10 cellular contexts compared by ENCODE assay signal in genomic region chr14:99275222-99275584, GRCh38. TPM values are rescaled to one million over a fixed set of nuclear protein-coding genes. Genes with fewer than 3 reads are reported as not detected.
DNase-seq lines count a peak whose midpoint lies in the region; ATAC-seq, FAIRE-seq and TF ChIP-seq lines count a peak whose summit lies in the region.
"Had no signal": no experiment of that assay in that cellular context is flagged by ENCODE, and none has a peak within 500 bp of the region (broad histone marks: within the 10 kb centered on the region; RNA-seq: fewer than 3 reads in every experiment).

No MANE protein-coding gene starts in this region.

- H3K9me3 Mint-ChIP-seq in activated CD4-positive, alpha-beta T cell treated with anti-CD3 and anti-CD28 coated beads, Interleukin-2, amount 10 ng/mL, durations not matched to agents 24 days and 14 days, result no peaks in the 10 kb centered on the region
- H3K9me3 Mint-ChIP-seq in natural killer cell, result no peaks in the 10 kb centered on the region

- peaks cover 4% of the 10 kb centered on the region for H3K36me3 Mint-ChIP-seq in activated CD4-positive, alpha-beta T cell treated with anti-CD3 and anti-CD28 coated beads, Interleukin-2, amount 10 ng/mL, durations not matched to agents 24 days and 14 days (ENCODE audit: low read depth)
- H3K36me3 Mint-ChIP-seq in natural killer cell, result peaks cover 8% of the 10 kb centered on the region

- SMC1A ChIA-PET in GM12878 (lab: Charles Lee; ENCODE audit: uncharacterized antibody, unreplicated experiment), result interaction anchor here (0.7 to 4.0 kb wide), 2 partner anchors 11 to 1141 kb away, joined by 3 to 26 read pairs; no protein-coding TSS in a partner anchor

- POLR2A ChIA-PET in GM12878 (lab: Charles Lee), result no interaction called here

- H3K27me3 ChIP-seq in HUES48 (ENCODE audit: control insufficient read depth, insufficient read depth, low read length), result peaks cover 30% of the 10 kb centered on the region
- H3K27me3 ChIP-seq in GM12878 (replicated peaks in 1 of 2; ENCODE audit: control insufficient read depth in 2 of 2, insufficient read depth in 2 of 2, low read length in 1 of 2), result peaks cover 1 to 33% of the 10 kb centered on the region in 2 experiments

- no peak overlapping the region for H3K27ac ChIP-seq in HUES48 (ENCODE audit: low read depth, low read length)
- no peak overlapping the region for H3K27ac ChIP-seq in GM12878 (ENCODE audit: control insufficient read depth, insufficient read depth)

- TF ChIP-seq CTCF in GM12878 (IDR thresholded peaks at IDR 0.05 in 2 of 3, conservative IDR thresholded peaks at IDR 0.05 in 1 of 3; ENCODE audit: control insufficient read depth in 2 of 3, extremely low read depth in 1 of 3, insufficient read depth in 1 of 3, low read depth in 3 of 3, low read length in 3 of 3), result no peak
- TF ChIP-seq CTCF in natural killer cell (IDR thresholded peaks at IDR 0.05), result no peak

- in situ Hi-C loops in GM12878 (cut with MboI), result no loop called here

- ATAC-seq in GM12878, result no peak
- ATAC-seq in natural killer cell, result no peak
- ATAC-seq in GM21528 (IDR thresholded peaks at IDR 0.05; ENCODE audit: low FRiP score, unreplicated experiment), result no peak
- no peak for ATAC-seq in GM21723 (IDR thresholded peaks at IDR 0.05; ENCODE audit: unreplicated experiment)

- DNase-seq in activated CD4-positive, alpha-beta T cell treated with anti-CD3 and anti-CD28 coated beads, Interleukin-2, amount 10 ng/mL, durations not matched to agents 24 days and 14 days, result peak; percentile 53
- DNase-seq in activated CD4-positive, alpha-beta T cell treated with anti-CD3 and anti-CD28 coated beads, Interleukin-2, amount 50 U/mL, for 1 hour, result no peak
- DNase-seq in GM12878 (ENCODE audit: low read depth, low spot score) (no peak), natural killer cell (no peak), D341Med (ENCODE audit: low spot score) (no peak)
- DNase-seq: GOT3, Right ventricle myocardium superior had no signal

- H3K4me3 Mint-ChIP-seq in activated CD4-positive, alpha-beta T cell treated with anti-CD3 and anti-CD28 coated beads, Interleukin-2, amount 10 ng/mL, durations not matched to agents 24 days and 14 days, result peak overlapping the region; percentile 91
- H3K4me3 Mint-ChIP-seq in natural killer cell, result peak overlapping the region; percentile 91

- H3K4me1 ChIP-seq in HUES48 (ENCODE audit: control insufficient read depth, insufficient read depth, low read length) (peaks cover 37% of the 10 kb centered on the region), GM12878 (ENCODE audit: control insufficient read depth, insufficient read depth, low read length) (peaks cover 12% of the 10 kb centered on the region)

- no peaks in the 10 kb centered on the region for H3K79me2 ChIP-seq in GM12878 (ENCODE audit: control insufficient read depth, insufficient read depth, low read length)

- no peak overlapping the region for H3K9ac ChIP-seq in HUES48 (ENCODE audit: low read depth, low read length)
- no peak overlapping the region for H3K9ac ChIP-seq in GM12878 (ENCODE audit: control insufficient read depth, insufficient read depth, low read length)

- H3K27me3 Mint-ChIP-seq in activated CD4-positive, alpha-beta T cell treated with anti-CD3 and anti-CD28 coated beads, Interleukin-2, amount 10 ng/mL, durations not matched to agents 24 days and 14 days, result peaks cover 25% of the 10 kb centered on the region
- no peaks in the 10 kb centered on the region for H3K27me3 Mint-ChIP-seq in natural killer cell (ENCODE audit: low read depth in 2 of 2)

- H3K4me3 ChIP-seq in HUES48 (ENCODE audit: low read depth, low read length) (peak overlapping the region; percentile 46; the same call in 1 of the 2 replicates), GM12878 (no peak overlapping the region)

- no peak for FAIRE-seq in GM12878 (lab: Jason Lieb, UNC)

- H3K27ac Mint-ChIP-seq in activated CD4-positive, alpha-beta T cell treated with anti-CD3 and anti-CD28 coated beads, Interleukin-2, amount 10 ng/mL, durations not matched to agents 24 days and 14 days, result peak overlapping the region; percentile 96
- H3K27ac Mint-ChIP-seq in natural killer cell, result peak overlapping the region; percentile 81 to 90

- no peak for TF ChIP-seq POLR2A in GM12878 (IDR thresholded peaks at IDR 0.05; ENCODE audit: low read depth, low read length)

- CTCF ChIA-PET in GM12878 (lab: Yijun Ruan, JAX), result interaction anchor here (0.5 to 2.1 kb wide), 3 partner anchors 9 to 1438 kb away, joined by 3 to 11 read pairs (median 5); no protein-coding TSS in a partner anchor

- no peaks in the 10 kb centered on the region for H4K20me1 ChIP-seq in GM12878 (ENCODE audit: control insufficient read depth, insufficient read depth)

- RAD21 ChIA-PET in GM12878 (lab: Charles Lee; ENCODE audit: unreplicated experiment), result interaction anchor here (0.6 to 3.1 kb wide), 4 partner anchors 9 to 103 kb away, joined by 4 to 17 read pairs (median 7); no protein-coding TSS in a partner anchor

- H3K9me3 ChIP-seq in HUES48 (ENCODE audit: control insufficient read depth, insufficient read depth, low read length), result no peaks in the 10 kb centered on the region
- H3K9me3 ChIP-seq in GM12878 (replicated peaks; ENCODE audit: control insufficient read depth, insufficient read depth, low read length), result no peaks in the 10 kb centered on the region

- no peak overlapping the region for H3K4me2 ChIP-seq in GM12878 (ENCODE audit: control insufficient read depth, insufficient read depth)

- no peak for TF ChIP-seq RAD21 in GM12878 (IDR thresholded peaks at IDR 0.05; ENCODE audit: insufficient read depth, low read depth, low read length)

- no TSS peak for BruUV-seq in GM12878 (replicated peaks; lab: Mats Ljungman, UMichigan)

- H3K36me3 ChIP-seq in HUES48 (ENCODE audit: control insufficient read depth, insufficient read depth, low read length) (no peaks in the 10 kb centered on the region), GM12878 (ENCODE audit: control insufficient read depth in 2 of 2, insufficient read depth in 2 of 2, low read length in 1 of 2) (no peaks in the 10 kb centered on the region)

- no peak for TF ChIP-seq EP300 in GM12878 (IDR thresholded peaks at IDR 0.05; ENCODE audit: borderline replicate concordance in 1 of 2, control insufficient read depth in 1 of 2, low read depth in 2 of 2, low read length in 2 of 2)

- no peak overlapping the region for H2AFZ ChIP-seq in GM12878 (ENCODE audit: control insufficient read depth, low read depth, low read length)

- H3K4me1 Mint-ChIP-seq in activated CD4-positive, alpha-beta T cell treated with anti-CD3 and anti-CD28 coated beads, Interleukin-2, amount 10 ng/mL, durations not matched to agents 24 days and 14 days, result peaks cover 35% of the 10 kb centered on the region
- peaks cover 58 to 61% of the 10 kb centered on the region in 2 donors for H3K4me1 Mint-ChIP-seq in natural killer cell

- intact Hi-C loops in activated CD4-positive, alpha-beta T cell treated with anti-CD3 and anti-CD28 coated beads, Interleukin-2, amount 10 ng/mL, durations not matched to agents 24 days and 14 days (cut with micrococcal nuclease), result no loop called here
- intact Hi-C loops in GM12878 (cut with micrococcal nuclease; ENCODE audit: unreplicated experiment) (no loop called here), natural killer cell (cut with micrococcal nuclease) (no loop called here)

TF ChIP-seq in GM12878, 131 proteins besides CTCF, POLR2A, EP300 and RAD21 (continues in another document):
- TF ChIP-seq ZNF687 (IDR thresholded peaks at IDR 0.05), result no peak

RNA-seq across cellular contexts. Expression of gene BCL11B, which starts 3.2 kb away (rescaled TPM):
- total RNA-seq in activated CD4-positive, alpha-beta T cell treated with anti-CD3 and anti-CD28 coated beads, Interleukin-2, amount 10 ng/mL, durations not matched to agents 24 days and 14 days, result 48.2 and 48.5 TPM in 2 replicates
- 6.7 and 7.9 TPM in 2 replicates for total RNA-seq in GM12878 (2013; cell fraction: nucleolus; rRNA removed)
- total RNA-seq in GM12878 (2014; rRNA removed) (1.9 and 2.6 TPM in 2 replicates), GM12878 (2014; rRNA removed; fragmentation: Illumina TruSeq; extraction: Trizol) (1.3 and 1.6 TPM in 2 replicates), GM12878 (2021) (5.3 and 5.5 TPM in 2 replicates), natural killer cell (10 to 100 TPM; 43.5 to 61.5 (median 56.2) TPM)
- polyA plus RNA-seq in GM12878 (2011; ENCODE audit: low read depth), result 0.12 TPM
- polyA plus RNA-seq in GM12878 (2011; rRNA removed) (1.4 and 1.7 TPM in 2 replicates), GM12878 (2014; fragmentation: Illumina TruSeq; extraction: Trizol) (1.00 and 1.3 TPM in 2 replicates), GM12878 (2014; fragmentation: Nextera tagmentation; extraction: Ambion mirVana) (1 to 10 TPM in 1 of 2 experiments, under 1 TPM in 1; 0.38 to 1.7 TPM), GM12878 (2014; rRNA removed) (1.4 and 1.6 TPM in 2 replicates), GM12878 (2016; fragmentation: Nextera tagmentation; extraction: Ambion mirVana) (under 1 TPM; 0.64 to 0.71 TPM)
- polyA plus RNA-seq in GM12878 (2011; cell fraction: cytosol; rRNA removed), result 1.2 and 1.6 TPM in 2 replicates
- polyA plus RNA-seq in GM12878 (2011; cell fraction: nucleus; rRNA removed), result 2.2 and 2.5 TPM in 2 replicates
- polyA plus RNA-seq in GM12878 (2012), result 0.22 and 0.24 TPM in 2 replicates
- 3.1 and 3.5 TPM in 2 replicates for polyA minus RNA-seq in GM12878 (2011; rRNA and poly(A)+ RNA removed)
- polyA minus RNA-seq in GM12878 (2011; cell fraction: cytosol; rRNA and poly(A)+ RNA removed), result 2.6 and 4.1 TPM in 2 replicates
- polyA minus RNA-seq in GM12878 (2011; cell fraction: nucleus; rRNA and poly(A)+ RNA removed), result 2.8 and 4.0 TPM in 2 replicates
